9 cellular contexts compared by ENCODE assay signal in genomic region chr1:85297538-85297854, GRCh38. TPM values are rescaled to one million over a fixed set of nuclear protein-coding genes. Genes with fewer than 3 reads are reported as not detected.
DNase-seq lines count a peak whose midpoint lies in the region; ATAC-seq and TF ChIP-seq lines count a peak whose summit lies in the region.
"Had no signal": no experiment of that assay in that cellular context is flagged by ENCODE, and none has a peak within 500 bp of the region (broad histone marks: within the 10 kb centered on the region; RNA-seq: fewer than 3 reads in every experiment).

No MANE protein-coding gene starts in this region.

- TF ChIP-seq CTCF in dorsolateral prefrontal cortex (IDR thresholded peaks at IDR 0.05 in 54 of 56, conservative IDR thresholded peaks at IDR 0.05 in 2 of 56; ENCODE audit: low read depth in 1 of 56, partially characterized antibody in 56 of 56), result no peak
- no peak for TF ChIP-seq CTCF in nephron (IDR thresholded peaks at IDR 0.05; ENCODE audit: unreplicated experiment in 3 of 3)

- H3K4me1 ChIP-seq in ACC112 (ENCODE audit: control insufficient read depth, insufficient read depth, low read length, unreplicated experiment), result peaks cover 26% of the 10 kb centered on the region

- H3K36me3 Mint-ChIP-seq in IgD-negative memory B cell, result peaks cover 8% of the 10 kb centered on the region
- H3K36me3 Mint-ChIP-seq in nephron (ENCODE audit: low read depth), result no peaks in the 10 kb centered on the region

- peak overlapping the region in 2 of 3 donors; percentile 48 to 91 for H3K27ac Mint-ChIP-seq in IgD-negative memory B cell
- peak overlapping the region; percentile 19 to 64 (median 52) for H3K27ac Mint-ChIP-seq in nephron

- intact Hi-C loops in dorsolateral prefrontal cortex (cut with DNase I), result no loop called here

- H3K4me3 Mint-ChIP-seq in IgD-negative memory B cell (peak overlapping the region in 3 of 4 donors; percentile 37 to 80 (median 42)), nephron (peak overlapping the region in 1 of 3 experiments; percentile 1)

- H3K27me3 Mint-ChIP-seq in IgD-negative memory B cell (no peaks in the 10 kb centered on the region), nephron (ENCODE audit: low read depth) (no peaks in the 10 kb centered on the region)

- H3K4me3 ChIP-seq in ACC112 (ENCODE audit: low read depth, low read length) (peak overlapping the region; percentile 64), dorsolateral prefrontal cortex (no peak overlapping the region)

- H3K36me3 ChIP-seq in ACC112 (ENCODE audit: insufficient read depth, low read length), result no peaks in the 10 kb centered on the region

- DNase-seq in dorsolateral prefrontal cortex, result no peak
- no peak for DNase-seq in caudate nucleus (lab: John Stamatoyannopoulos, UW)
- DNase-seq in activated CD4-positive, CD25-positive, alpha-beta regulatory T cell treated with anti-CD3 and anti-CD28 coated beads, Interleukin-2, amount 50 U/mL, for 72 hours, result no peak
- DNase-seq in activated CD8-positive, alpha-beta memory T cell treated with anti-CD3 and anti-CD28 coated beads, Interleukin-2, amount 50 U/mL, for 4 hours, result no peak
- DNase-seq: NCI-H1436 treated with DMSO at 0.1 percent for 48 hours had no signal

- no peaks in the 10 kb centered on the region for H3K9me3 Mint-ChIP-seq in IgD-negative memory B cell
- H3K9me3 Mint-ChIP-seq in nephron, result no peaks in the 10 kb centered on the region

- peak overlapping the region; percentile 86 for H3K27ac ChIP-seq in ACC112 (ENCODE audit: low read depth, low read length)
- peak overlapping the region in 36 of 59 donors; percentile 11 to 76 (median 60) for H3K27ac ChIP-seq in dorsolateral prefrontal cortex
- no peak overlapping the region for H3K27ac ChIP-seq in caudate nucleus (ENCODE audit: low read depth, low read length)

- no peaks in the 10 kb centered on the region for H3K27me3 ChIP-seq in ACC112 (ENCODE audit: insufficient read depth, low read length)
- no peaks in the 10 kb centered on the region for H3K27me3 ChIP-seq in dorsolateral prefrontal cortex

- H2AFZ ChIP-seq in ACC112 (ENCODE audit: low read length, unreplicated experiment), result no peak overlapping the region

- no peaks in the 10 kb centered on the region for H3K79me2 ChIP-seq in ACC112 (ENCODE audit: control insufficient read depth, insufficient read depth, low read length, unreplicated experiment)

- ATAC-seq in HG02870 (IDR thresholded peaks at IDR 0.05; ENCODE audit: unreplicated experiment), result no peak

- H3K4me1 Mint-ChIP-seq in IgD-negative memory B cell (peaks cover 16 to 38% (median 18%) of the 10 kb centered on the region in 3 donors), nephron (peaks cover 24% of the 10 kb centered on the region)

RNA-seq across cellular contexts. Expression of gene BCL10, which starts 21.1 kb away (rescaled TPM):
- polyA plus RNA-seq in IgD-negative memory B cell, result 47.0 TPM
- total RNA-seq in dorsolateral prefrontal cortex, result 10 to 100 TPM in 103 of 120 experiments, 1 to 10 TPM in 17; 7.7 to 24.2 (median 12.6) TPM

RNA-seq across cellular contexts. Expression of gene C1orf52, which starts 38.0 kb away (rescaled TPM):
- 22.3 TPM for polyA plus RNA-seq in IgD-negative memory B cell
- 10 to 100 TPM; 28.8 to 59.4 (median 45.6) TPM for total RNA-seq in dorsolateral prefrontal cortex
